14 cellular contexts compared by ENCODE assay signal in the genomic region with DNA sequence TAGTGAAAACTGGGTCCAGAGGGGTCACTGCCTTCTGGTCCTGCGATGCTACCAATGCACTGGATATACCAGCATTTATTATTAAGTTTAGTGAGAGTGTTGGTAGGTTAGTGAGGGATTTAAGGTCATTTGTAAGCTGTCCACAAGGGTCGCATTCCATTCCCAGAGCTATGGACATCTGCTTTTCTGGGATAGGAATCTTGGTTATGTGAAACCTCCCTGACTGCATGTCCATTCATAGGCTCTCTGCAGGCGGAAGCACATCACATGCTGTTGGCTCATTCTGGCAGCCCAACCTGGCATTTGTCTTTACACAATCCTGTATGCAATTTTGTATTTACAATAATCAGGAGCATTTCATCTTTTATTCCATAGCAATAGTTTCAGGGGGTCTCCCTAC. TPM values are rescaled to one million over a fixed set of nuclear protein-coding genes. Genes with fewer than 3 reads are reported as not detected.
A peak's percentile ranks its signal among the peaks of the same experiment; 100 is the strongest.
DNase-seq lines count a peak whose midpoint lies in the region; ATAC-seq, FAIRE-seq and TF ChIP-seq lines count a peak whose summit lies in the region.
"Not testable (repeated sequence)": the region's sequence is repeated elsewhere in the genome, so short reads cannot be mapped to it uniquely, and the experiment has no call there.
"Had no signal": no experiment of that assay in that cellular context is flagged by ENCODE, and none has a peak within 500 bp of the region (broad histone marks: within the 10 kb centered on the region; RNA-seq: fewer than 3 reads in every experiment).

No MANE protein-coding gene starts in this region.

- not testable (repeated sequence) for H3K9me2 ChIP-seq in GM23338 (ENCODE audit: insufficient read depth)

- H3K79me2 ChIP-seq in GM23338 (replicated peaks; ENCODE audit: insufficient read depth): not testable (repeated sequence)

- peak; percentile 60 for FAIRE-seq in HTR-8/SVneo (lab: Jason Lieb, UNC)

- H3K4me3 ChIP-seq in GM23338; fibroblast of villous mesenchyme (ENCODE audit: low read depth, low read length): not testable (repeated sequence)

- H3K27ac ChIP-seq in GM23338 (ENCODE audit: low read depth): not testable (repeated sequence)

- H3K9me3 Mint-ChIP-seq in GM23338: peaks cover 93% of the 10 kb centered on the region

- not testable (repeated sequence) for H4K20me1 ChIP-seq in GM23338 (replicated peaks; ENCODE audit: insufficient read depth)

- not testable (repeated sequence) for H3K27me3 ChIP-seq in GM23338 (ENCODE audit: insufficient read depth)

- H2AFZ ChIP-seq in GM23338: not testable (repeated sequence)

- not testable (repeated sequence) for H3K36me3 ChIP-seq in GM23338 (ENCODE audit: insufficient read depth)

- H3K4me3 Mint-ChIP-seq in GM23338: not testable (repeated sequence)

- H3K4me1 ChIP-seq in GM23338 (ENCODE audit: insufficient read depth): not testable (repeated sequence)

- DNase-seq in A172 (ENCODE audit: low spot score) (peak; percentile 78), ELR (ENCODE audit: low read depth) (peak; percentile 35), GM23338 (ENCODE audit: low spot score) (peak; percentile 4), RPMI7951 (ENCODE audit: low read depth) (peak; percentile 60), fibroblast of gingiva (ENCODE audit: low read depth) (peak; percentile 30), fibroblast of villous mesenchyme (ENCODE audit: low read depth) (peak; percentile 32), myocyte (ENCODE audit: low read depth) (peak; percentile 61)
- DNase-seq in HTR-8/SVneo (ENCODE audit: insufficient read length, low spot score): not testable (repeated sequence)

- not testable (repeated sequence) for H3K4me1 Mint-ChIP-seq in GM23338

- not testable (repeated sequence) for ATAC-seq in GM23338

- not testable (repeated sequence) for H3K27me3 Mint-ChIP-seq in GM23338 (ENCODE audit: insufficient read depth, low read depth, poor library complexity)

- H3K27ac Mint-ChIP-seq in GM23338: not testable (repeated sequence)

- not testable (repeated sequence) for TF ChIP-seq CTCF in GM23338 (conservative IDR thresholded peaks at IDR 0.05; ENCODE audit: low read depth in 2 of 2); fibroblast of villous mesenchyme (IDR thresholded peaks at IDR 0.05; ENCODE audit: insufficient read depth, low read depth, low read length)

- not testable (repeated sequence) for H3K4me2 ChIP-seq in GM23338

- peaks cover 42% of the 10 kb centered on the region; the same call in 2 of the 3 replicates for H3K36me3 Mint-ChIP-seq in GM23338 (ENCODE audit: low read depth)

- H3F3A ChIP-seq in GM23338 (replicated peaks; ENCODE audit: low read depth): not testable (repeated sequence)

RNA-seq across cellular contexts. Expression of a gene that starts 21.2 kb away (rescaled TPM):
- total RNA-seq in A172 (2014; rRNA removed; shearing (Covaris generic)): 0.19 TPM in 1 of 2 replicates, not detected in the other
- not detected in 2 replicates for total RNA-seq in GM23338 (2014; rRNA removed; shearing (Covaris generic))
- not detected in 2 replicates for polyA plus RNA-seq in GM23338 (2016; fragmentation: Nextera tagmentation; extraction: Ambion mirVana)
- total RNA-seq in RPMI7951 (2014; rRNA removed; shearing (Covaris generic)): not detected in 2 replicates
- total RNA-seq in fibroblast of villous mesenchyme: 0.32 and 5.2 TPM in 2 replicates
- 0.16 TPM in 1 of 2 replicates, not detected in the other for total RNA-seq in myocyte
- polyA plus RNA-seq in myocyte (2012): 0.18 TPM
- total RNA-seq: Calu3; CD4-positive, alpha-beta T cell; Daoy; GM12878; H9; K562 had no signal
- polyA plus RNA-seq: GM12878, K562 had no signal

RNA-seq across cellular contexts. Expression of a gene that starts 35.1 kb away (rescaled TPM):
- total RNA-seq in A172 (2014; rRNA removed; shearing (Covaris generic)): 0.17 and 0.29 TPM in 2 replicates
- not detected in 2 replicates for total RNA-seq in GM23338 (2014; rRNA removed; shearing (Covaris generic))
- polyA plus RNA-seq in GM23338 (2016; fragmentation: Nextera tagmentation; extraction: Ambion mirVana): not detected in 2 replicates
- 0.29 TPM in 1 of 2 replicates, not detected in the other for total RNA-seq in RPMI7951 (2014; rRNA removed; shearing (Covaris generic))
- 0.43 TPM in 1 of 2 replicates, not detected in the other for total RNA-seq in fibroblast of villous mesenchyme
- 1.1 and 2.8 TPM in 2 replicates for total RNA-seq in myocyte
- polyA plus RNA-seq in myocyte (2012): 1.7 TPM
- total RNA-seq: Calu3; CD4-positive, alpha-beta T cell; Daoy; GM12878; H9; K562 had no signal
- polyA plus RNA-seq: GM12878, K562 had no signal
